Comparison of ENCODE assay signal across 1 cellular context in genomic region chr12:27780612-27781408, GRCh38.
TF ChIP-seq lines count a peak whose summit lies in the region.

No MANE protein-coding gene starts in this region.

TF ChIP-seq in HEK293, 187 proteins besides CTCF, POLR2A, EP300 and RAD21 (continued from another document and continues in another):
- TF ChIP-seq GFI1B (tag by site-specific recombination; IDR thresholded peaks at IDR 0.05) (no peak), ZBTB11 (tag by site-specific recombination; conservative IDR thresholded peaks at IDR 0.05; ENCODE audit: low read depth) (no peak; the same call in 1 of the 2 replicates), PBX3 (CRISPR knock-in tag; IDR thresholded peaks at IDR 0.05) (no peak), ZNF792 (tag by site-specific recombination; IDR thresholded peaks at IDR 0.05) (no peak), TSHZ1 (tag by site-specific recombination; IDR thresholded peaks at IDR 0.05; ENCODE audit: borderline replicate concordance) (no peak), ZNF571 (tag by site-specific recombination; IDR thresholded peaks at IDR 0.05) (no peak), OSR2 (tag by site-specific recombination; IDR thresholded peaks at IDR 0.05) (no peak), ZNF26 (tag by site-specific recombination; IDR thresholded peaks at IDR 0.05) (no peak), ZNF776 (tag by site-specific recombination; IDR thresholded peaks at IDR 0.05; ENCODE audit: borderline replicate concordance) (no peak), YY2 (tag by site-specific recombination; IDR thresholded peaks at IDR 0.05) (no peak), ZNF202 (tag by site-specific recombination; IDR thresholded peaks at IDR 0.05; ENCODE audit: borderline replicate concordance) (no peak), ZNF580 (tag by site-specific recombination; IDR thresholded peaks at IDR 0.05) (no peak), ZNF146 (tag by site-specific recombination; IDR thresholded peaks at IDR 0.05) (no peak), SP3 (tag by site-specific recombination; IDR thresholded peaks at IDR 0.05) (no peak; the same call in 1 of the 2 replicates), ZNF701 (tag by site-specific recombination; IDR thresholded peaks at IDR 0.05) (no peak), ZNF184 (tag by site-specific recombination; IDR thresholded peaks at IDR 0.05) (no peak), GLIS1 (tag by site-specific recombination; IDR thresholded peaks at IDR 0.05) (peak; percentile 96), ZNF768 (tag by site-specific recombination; IDR thresholded peaks at IDR 0.05) (no peak), ZNF266 (tag by site-specific recombination; IDR thresholded peaks at IDR 0.05; ENCODE audit: low read depth) (no peak), SCRT1 (tag by site-specific recombination; IDR thresholded peaks at IDR 0.05; ENCODE audit: borderline replicate concordance) (no peak), MZF1 (tag by site-specific recombination; IDR thresholded peaks at IDR 0.05; ENCODE audit: borderline replicate concordance) (no peak), ZFP37 (tag by site-specific recombination; IDR thresholded peaks at IDR 0.05) (0 out of 2 replicates have a peak, but pooled peaks have one; percentile 12), KLF16 (tag by site-specific recombination; IDR thresholded peaks at IDR 0.05) (no peak), PRDM1 (tag by site-specific recombination; IDR thresholded peaks at IDR 0.05) (no peak), ATF2 (tag by site-specific recombination; IDR thresholded peaks at IDR 0.05; ENCODE audit: low read depth) (no peak), ZNF585B (tag by site-specific recombination; IDR thresholded peaks at IDR 0.05) (no peak), ZBTB44 (tag by site-specific recombination; IDR thresholded peaks at IDR 0.05) (no peak), ZNF248 (tag by site-specific recombination; IDR thresholded peaks at IDR 0.05) (no peak), ZNF518A (tag by site-specific recombination; conservative IDR thresholded peaks at IDR 0.05; ENCODE audit: low read depth) (no peak), ZNF677 (tag by site-specific recombination; IDR thresholded peaks at IDR 0.05) (no peak), BCL6B (tag by site-specific recombination; IDR thresholded peaks at IDR 0.05) (no peak), ZNF140 (tag by site-specific recombination; IDR thresholded peaks at IDR 0.05) (no peak), ZSCAN23 (tag by site-specific recombination; IDR thresholded peaks at IDR 0.05) (no peak), ZNF488 (tag by site-specific recombination; IDR thresholded peaks at IDR 0.05) (no peak), ZNF561 (tag by site-specific recombination; IDR thresholded peaks at IDR 0.05; ENCODE audit: borderline replicate concordance) (no peak)
